ENCODE assay signal across 23 cellular contexts in genomic region chr2:50724837-50725236, GRCh38.
"Had no signal": no experiment of that assay in that cellular context is flagged by ENCODE, and none has a peak within 500 bp of the region (broad histone marks: within the 10 kb centered on the region; RNA-seq: fewer than 3 reads in every experiment).

No MANE protein-coding gene starts in this region.

- H3K27me3 Mint-ChIP-seq: dendritic cell treated with granulocyte-macrophage colony-stimulating factor and Interleukin-4, amounts not matched to agents 40 ng/mL and 50 ng/mL, for 4 days; effector memory CD8-positive, alpha-beta T cell; memory B cell; stimulated activated naive B cell treated with anti-CD40 and anti-IgM and Interleukin-4, amounts not matched to agents 10 μg/mL and 1 μg/mL and 100 μg/mL, for 72 hours; stimulated activated naive CD8-positive, alpha-beta T cell treated with anti-CD3 and anti-CD28 coated beads, Interleukin-15, amount 100 ng/mL, for 72 hours had no signal

- DNase-seq: effector memory CD8-positive, alpha-beta T cell; esophagus squamous epithelium; foreskin fibroblast; glutamatergic neuron; left ventricle myocardium inferior; lower lobe of right lung; natural killer cell; posterior cingulate gyrus; sigmoid colon; stimulated activated CD4-positive, alpha-beta T cell treated with anti-CD3 and anti-CD28 coated beads, Interleukin-2, amount 100 ng/mL, for 24 hours; stimulated activated CD4-positive, alpha-beta T cell treated with anti-CD3 and anti-CD28 coated beads, Interleukin-4, amount 100 ng/mL, for 4 hours; stimulated activated naive B cell treated with anti-CD40 and anti-IgM and Interleukin-4, amounts not matched to agents 10 μg/mL and 1 μg/mL and 100 μg/mL, for 72 hours; stimulated activated naive CD8-positive, alpha-beta T cell treated with anti-CD3 and anti-CD28 coated beads, Interleukin-15, amount 100 ng/mL, for 72 hours; substantia nigra; transverse colon had no signal

- ATAC-seq: effector memory CD8-positive, alpha-beta T cell; gastroesophageal sphincter; lower lobe of right lung; natural killer cell; stimulated activated naive B cell treated with anti-CD40 and anti-IgM and Interleukin-4, amounts not matched to agents 10 μg/mL and 1 μg/mL and 100 μg/mL, for 72 hours; stimulated activated naive CD8-positive, alpha-beta T cell treated with anti-CD3 and anti-CD28 coated beads, Interleukin-15, amount 100 ng/mL, for 72 hours had no signal

- FAIRE-seq: keratinocyte had no signal

- H3K27ac ChIP-seq: esophagus squamous epithelium, gastroesophageal sphincter, left ventricle myocardium inferior, lower lobe of right lung, sigmoid colon, skin epidermis, thoracic aorta, transverse colon had no signal

- H3K9me3 Mint-ChIP-seq: dendritic cell treated with granulocyte-macrophage colony-stimulating factor and Interleukin-4, amounts not matched to agents 40 ng/mL and 50 ng/mL, for 4 days; mesothelial cell of epicardium; neural crest cell; stimulated activated naive B cell treated with anti-CD40 and anti-IgM and Interleukin-4, amounts not matched to agents 10 μg/mL and 1 μg/mL and 100 μg/mL, for 72 hours had no signal

- H3K4me3 Mint-ChIP-seq: dendritic cell treated with granulocyte-macrophage colony-stimulating factor and Interleukin-4, amounts not matched to agents 40 ng/mL and 50 ng/mL, for 4 days; effector memory CD8-positive, alpha-beta T cell; memory B cell; mesothelial cell of epicardium; natural killer cell; neural crest cell; stimulated activated naive B cell treated with anti-CD40 and anti-IgM and Interleukin-4, amounts not matched to agents 10 μg/mL and 1 μg/mL and 100 μg/mL, for 72 hours; stimulated activated naive CD8-positive, alpha-beta T cell treated with anti-CD3 and anti-CD28 coated beads, Interleukin-15, amount 100 ng/mL, for 72 hours had no signal

- H3K27ac Mint-ChIP-seq: dendritic cell treated with granulocyte-macrophage colony-stimulating factor and Interleukin-4, amounts not matched to agents 40 ng/mL and 50 ng/mL, for 4 days; effector memory CD8-positive, alpha-beta T cell; memory B cell; mesothelial cell of epicardium; natural killer cell; stimulated activated naive B cell treated with anti-CD40 and anti-IgM and Interleukin-4, amounts not matched to agents 10 μg/mL and 1 μg/mL and 100 μg/mL, for 72 hours; stimulated activated naive CD8-positive, alpha-beta T cell treated with anti-CD3 and anti-CD28 coated beads, Interleukin-15, amount 100 ng/mL, for 72 hours had no signal

- H3K36me3 Mint-ChIP-seq: memory B cell; mesothelial cell of epicardium; natural killer cell; stimulated activated naive B cell treated with anti-CD40 and anti-IgM and Interleukin-4, amounts not matched to agents 10 μg/mL and 1 μg/mL and 100 μg/mL, for 72 hours had no signal

- H3K27me3 ChIP-seq: esophagus squamous epithelium, gastroesophageal sphincter, sigmoid colon, transverse colon had no signal

- H3K4me1 Mint-ChIP-seq: memory B cell; natural killer cell; stimulated activated naive B cell treated with anti-CD40 and anti-IgM and Interleukin-4, amounts not matched to agents 10 μg/mL and 1 μg/mL and 100 μg/mL, for 72 hours; stimulated activated naive CD8-positive, alpha-beta T cell treated with anti-CD3 and anti-CD28 coated beads, Interleukin-15, amount 100 ng/mL, for 72 hours had no signal

- H3K9me3 ChIP-seq: esophagus squamous epithelium, gastroesophageal sphincter, left ventricle myocardium inferior, lower lobe of right lung, sigmoid colon, thoracic aorta, transverse colon had no signal
